In the genomic region with DNA sequence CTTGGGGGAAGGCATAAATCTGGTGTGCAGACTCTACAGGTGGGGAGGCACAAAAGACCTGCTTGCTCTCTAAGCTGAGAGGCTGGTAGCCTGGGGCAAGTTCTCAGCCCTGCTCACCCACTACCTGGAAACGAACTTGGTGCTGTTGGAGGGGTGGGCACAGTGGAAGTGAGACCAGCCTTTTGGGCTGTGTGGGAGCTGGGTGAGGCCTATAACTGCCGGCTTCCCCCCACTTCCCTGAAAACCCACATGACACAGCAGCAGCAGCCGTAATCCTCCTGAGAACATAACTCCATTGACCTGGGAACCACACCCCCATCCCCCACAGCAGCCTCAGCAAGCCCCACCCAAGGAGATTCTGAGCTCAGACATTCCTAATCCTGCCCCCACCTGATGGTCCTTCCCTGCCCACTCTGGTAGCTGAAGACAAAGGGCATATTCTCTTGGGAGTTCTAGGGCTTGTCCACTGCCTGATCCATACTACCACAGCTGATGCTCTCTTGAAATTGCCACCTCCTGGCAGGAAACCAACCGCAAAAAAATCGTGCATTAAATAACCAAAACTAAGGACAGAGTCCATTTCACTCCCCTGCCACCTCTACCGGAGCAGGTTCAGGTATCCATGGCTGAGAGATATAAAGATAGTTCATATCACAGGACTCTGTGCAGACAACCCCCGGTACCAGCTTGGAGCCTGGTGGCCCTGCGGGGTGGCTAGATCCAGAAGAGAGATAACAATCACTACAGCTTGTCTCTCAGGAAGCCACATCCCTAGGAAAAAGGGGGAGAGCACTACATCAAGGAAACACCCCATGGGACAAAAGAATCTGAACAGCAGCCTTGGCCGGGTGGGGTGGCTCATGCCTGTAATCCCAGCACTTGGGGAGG, we compare ENCODE assay signal across 23 cellular contexts.
A peak's percentile ranks its signal among the peaks of the same experiment; 100 is the strongest.
DNase-seq lines count a peak whose midpoint lies in the region; ATAC-seq and TF ChIP-seq lines count a peak whose summit lies in the region.
"Had no signal": no experiment of that assay in that cellular context is flagged by ENCODE, and none has a peak within 500 bp of the region (broad histone marks: within the 10 kb centered on the region; RNA-seq: fewer than 3 reads in every experiment).

No MANE protein-coding gene starts in this region.

- H3K27ac Mint-ChIP-seq in activated CD8-positive, alpha-beta T cell treated with anti-CD3 and anti-CD28 coated beads, Interleukin-2, amount 10 ng/mL, durations not matched to agents 7 days and 5 days: no peak overlapping the region
- H3K27ac Mint-ChIP-seq in activated CD8-positive, alpha-beta T cell treated with anti-CD3 and anti-CD28 coated beads for 36 hours: no peak overlapping the region
- H3K27ac Mint-ChIP-seq in effector memory CD8-positive, alpha-beta T cell: peak overlapping the region; percentile 19 to 20
- peak overlapping the region; percentile 58 for H3K27ac Mint-ChIP-seq in stimulated activated effector memory CD8-positive, alpha-beta T cell treated with anti-CD3 and anti-CD28 coated beads, Interleukin-12 subunit alpha, Interleukin-12 subunit beta, amount 100 ng/mL, for 72 hours

- H3K9me3 ChIP-seq in KOPT-K1 (ENCODE audit: insufficient read depth, low read length, poor library complexity, severe bottlenecking): peaks cover 49% of the 10 kb centered on the region
- peaks cover 0 to 35% (median 13%) of the 10 kb centered on the region in 12 donors for H3K9me3 ChIP-seq in heart left ventricle
- H3K9me3 ChIP-seq: Peyer's patch, SJCRH30 had no signal

- peak overlapping the region; percentile 17 for H3K27ac ChIP-seq in KOPT-K1 (ENCODE audit: low read depth, low read length, poor library complexity, severe bottlenecking)
- no peak overlapping the region for H3K27ac ChIP-seq in heart left ventricle
- H3K27ac ChIP-seq: Peyer's patch, SJCRH30 had no signal

- intact Hi-C loops in activated CD8-positive, alpha-beta T cell treated with anti-CD3 and anti-CD28 coated beads for 36 hours (cut with micrococcal nuclease): no loop called here
- intact Hi-C loops in heart left ventricle (cut with DNase I): no loop called here

- 74 to 80% (median 78%) methylated on average over 9 of the region's 9 CpGs for WGBS in heart left ventricle, 4 donors

- H3K36me3 Mint-ChIP-seq in activated CD8-positive, alpha-beta T cell treated with anti-CD3 and anti-CD28 coated beads, Interleukin-2, amount 10 ng/mL, durations not matched to agents 7 days and 5 days (ENCODE audit: low read depth): no peaks in the 10 kb centered on the region
- peaks cover 2% of the 10 kb centered on the region for H3K36me3 Mint-ChIP-seq in activated CD8-positive, alpha-beta T cell treated with anti-CD3 and anti-CD28 coated beads for 36 hours (ENCODE audit: low read depth)
- peaks cover 3% of the 10 kb centered on the region for H3K36me3 Mint-ChIP-seq in effector memory CD8-positive, alpha-beta T cell (ENCODE audit: insufficient read depth)
- H3K36me3 Mint-ChIP-seq in stimulated activated effector memory CD8-positive, alpha-beta T cell treated with anti-CD3 and anti-CD28 coated beads, Interleukin-12 subunit alpha, Interleukin-12 subunit beta, amount 100 ng/mL, for 72 hours: no peaks in the 10 kb centered on the region
- H3K36me3 Mint-ChIP-seq: CD14-positive monocyte had no signal

- H3K27me3 ChIP-seq in heart left ventricle: peaks cover 0 to 5% (median 0%) of the 10 kb centered on the region in 9 donors
- H3K27me3 ChIP-seq: Peyer's patch, SJCRH30 had no signal

- no peak for TF ChIP-seq CTCF in activated CD8-positive, alpha-beta T cell treated with anti-CD3 and anti-CD28 coated beads for 36 hours (IDR thresholded peaks at IDR 0.05)
- no peak for TF ChIP-seq CTCF in heart left ventricle (IDR thresholded peaks at IDR 0.05)

- H3K4me1 ChIP-seq in heart left ventricle: no peaks in the 10 kb centered on the region
- H3K4me1 ChIP-seq: Peyer's patch, SJCRH30 had no signal

- no peak for TF ChIP-seq POLR2A in heart left ventricle (IDR thresholded peaks at IDR 0.05)

- POLR2A ChIA-PET in activated CD8-positive, alpha-beta T cell treated with anti-CD3 and anti-CD28 coated beads, Interleukin-2, amount 10 ng/mL, durations not matched to agents 7 days and 5 days (lab: Charles Lee): no interaction called here
- POLR2A ChIA-PET in activated CD8-positive, alpha-beta T cell treated with anti-CD3 and anti-CD28 coated beads for 36 hours (lab: Charles Lee): no interaction called here

- DNase-seq in activated CD8-positive, alpha-beta T cell treated with anti-CD3 and anti-CD28 coated beads, Interleukin-2, amount 10 ng/mL, durations not matched to agents 7 days and 5 days: peak; percentile 17
- DNase-seq in activated CD8-positive, alpha-beta T cell treated with anti-CD3 and anti-CD28 coated beads for 36 hours: no peak
- no peak for DNase-seq in effector memory CD8-positive, alpha-beta T cell
- peak in 1 of 2 donors; percentile 20 for DNase-seq in stimulated activated effector memory CD8-positive, alpha-beta T cell treated with anti-CD3 and anti-CD28 coated beads, Interleukin-12 subunit alpha, Interleukin-12 subunit beta, amount 100 ng/mL, for 72 hours (ENCODE audit: low spot score in 2 of 2)
- DNase-seq in COLO668 (lab: John Stamatoyannopoulos, UW; ENCODE audit: unreplicated experiment) (no peak), heart left ventricle (no peak)
- DNase-seq: 8988T, DMS53, EL, GF-D8, GOT3, NCI-H1092, NCI-H1436, NCI-H187 treated with DMSO at 0.1 percent for 48 hours, NCI-H2107, NCI-H510A had no signal

- CTCF ChIA-PET in activated CD8-positive, alpha-beta T cell treated with anti-CD3 and anti-CD28 coated beads, Interleukin-2, amount 10 ng/mL, durations not matched to agents 7 days and 5 days (lab: Charles Lee): no interaction called here
- CTCF ChIA-PET in activated CD8-positive, alpha-beta T cell treated with anti-CD3 and anti-CD28 coated beads for 36 hours (lab: Charles Lee): interaction anchor here (0.7 kb wide), 1 partner anchor 46 kb away, joined by 3 read pairs; no protein-coding TSS in a partner anchor

- H3K27me3 Mint-ChIP-seq in activated CD8-positive, alpha-beta T cell treated with anti-CD3 and anti-CD28 coated beads, Interleukin-2, amount 10 ng/mL, durations not matched to agents 7 days and 5 days (ENCODE audit: low read depth): peaks cover 40% of the 10 kb centered on the region
- peaks cover 15% of the 10 kb centered on the region for H3K27me3 Mint-ChIP-seq in activated CD8-positive, alpha-beta T cell treated with anti-CD3 and anti-CD28 coated beads for 36 hours
- H3K27me3 Mint-ChIP-seq in effector memory CD8-positive, alpha-beta T cell: peaks cover 11 to 27% of the 10 kb centered on the region in 2 donors

- ATAC-seq in activated CD8-positive, alpha-beta T cell treated with anti-CD3 and anti-CD28 coated beads, Interleukin-2, amount 10 ng/mL, durations not matched to agents 7 days and 5 days: no peak
- no peak for ATAC-seq in activated CD8-positive, alpha-beta T cell treated with anti-CD3 and anti-CD28 coated beads for 36 hours
- ATAC-seq in effector memory CD8-positive, alpha-beta T cell (replicated peaks): no peak
- no peak for ATAC-seq in stimulated activated effector memory CD8-positive, alpha-beta T cell treated with anti-CD3 and anti-CD28 coated beads, Interleukin-12 subunit alpha, Interleukin-12 subunit beta, amount 100 ng/mL, for 72 hours
- ATAC-seq in HG02798 (IDR thresholded peaks at IDR 0.05; ENCODE audit: poor library complexity, unreplicated experiment) (no peak), heart left ventricle (no peak)
- ATAC-seq: HCT116, K562 had no signal

- no peak overlapping the region for H3K4me3 ChIP-seq in heart left ventricle
- H3K4me3 ChIP-seq: K562, Peyer's patch, SJCRH30 had no signal

- no peak overlapping the region for H3K4me3 Mint-ChIP-seq in activated CD8-positive, alpha-beta T cell treated with anti-CD3 and anti-CD28 coated beads, Interleukin-2, amount 10 ng/mL, durations not matched to agents 7 days and 5 days
- H3K4me3 Mint-ChIP-seq in activated CD8-positive, alpha-beta T cell treated with anti-CD3 and anti-CD28 coated beads for 36 hours: no peak overlapping the region
- peak overlapping the region in 1 of 2 donors; percentile 26 for H3K4me3 Mint-ChIP-seq in effector memory CD8-positive, alpha-beta T cell
- H3K4me3 Mint-ChIP-seq in stimulated activated effector memory CD8-positive, alpha-beta T cell treated with anti-CD3 and anti-CD28 coated beads, Interleukin-12 subunit alpha, Interleukin-12 subunit beta, amount 100 ng/mL, for 72 hours: no peak overlapping the region
- H3K4me3 Mint-ChIP-seq: CD14-positive monocyte had no signal

- peaks cover 7% of the 10 kb centered on the region for H3K4me1 Mint-ChIP-seq in activated CD8-positive, alpha-beta T cell treated with anti-CD3 and anti-CD28 coated beads, Interleukin-2, amount 10 ng/mL, durations not matched to agents 7 days and 5 days (ENCODE audit: low read depth)
- peaks cover 2% of the 10 kb centered on the region for H3K4me1 Mint-ChIP-seq in activated CD8-positive, alpha-beta T cell treated with anti-CD3 and anti-CD28 coated beads for 36 hours (ENCODE audit: low read depth)
- peaks cover 8 to 12% of the 10 kb centered on the region in 2 donors for H3K4me1 Mint-ChIP-seq in effector memory CD8-positive, alpha-beta T cell (ENCODE audit: low read depth in 2 of 2)
- peaks cover 18% of the 10 kb centered on the region for H3K4me1 Mint-ChIP-seq in stimulated activated effector memory CD8-positive, alpha-beta T cell treated with anti-CD3 and anti-CD28 coated beads, Interleukin-12 subunit alpha, Interleukin-12 subunit beta, amount 100 ng/mL, for 72 hours
- H3K4me1 Mint-ChIP-seq: CD14-positive monocyte had no signal

- peaks cover 6% of the 10 kb centered on the region for H3K9me3 Mint-ChIP-seq in activated CD8-positive, alpha-beta T cell treated with anti-CD3 and anti-CD28 coated beads, Interleukin-2, amount 10 ng/mL, durations not matched to agents 7 days and 5 days (ENCODE audit: insufficient read depth)
- H3K9me3 Mint-ChIP-seq in activated CD8-positive, alpha-beta T cell treated with anti-CD3 and anti-CD28 coated beads for 36 hours: peaks cover 12% of the 10 kb centered on the region
- H3K9me3 Mint-ChIP-seq in effector memory CD8-positive, alpha-beta T cell: peaks cover 5 to 13% of the 10 kb centered on the region in 2 donors
- H3K9me3 Mint-ChIP-seq in stimulated activated effector memory CD8-positive, alpha-beta T cell treated with anti-CD3 and anti-CD28 coated beads, Interleukin-12 subunit alpha, Interleukin-12 subunit beta, amount 100 ng/mL, for 72 hours: peaks cover 18% of the 10 kb centered on the region

- no peaks in the 10 kb centered on the region for H3K36me3 ChIP-seq in KOPT-K1 (ENCODE audit: insufficient read depth, low read length)
- H3K36me3 ChIP-seq in heart left ventricle: no peaks in the 10 kb centered on the region
- H3K36me3 ChIP-seq: Peyer's patch, SJCRH30 had no signal

Comparison
In these comparisons a context has a peak if more than half of its experiments do, and no peak if none do; other contexts are left out.
1. H3K27ac Mint-ChIP-seq: peak in effector memory CD8-positive, alpha-beta T cell (2 of 2) and stimulated activated effector memory CD8-positive, alpha-beta T cell treated with anti-CD3 and anti-CD28 coated beads, Interleukin-12 subunit alpha, Interleukin-12 subunit beta, amount 100 ng/mL, for 72 hours (single experiment); none in activated CD8-positive, alpha-beta T cell treated with anti-CD3 and anti-CD28 coated beads, Interleukin-2, amount 10 ng/mL, durations not matched to agents 7 days and 5 days (single experiment) and activated CD8-positive, alpha-beta T cell treated with anti-CD3 and anti-CD28 coated beads for 36 hours (single experiment).